Comparison of ENCODE assay signal across 2 cellular contexts in the genomic region with DNA sequence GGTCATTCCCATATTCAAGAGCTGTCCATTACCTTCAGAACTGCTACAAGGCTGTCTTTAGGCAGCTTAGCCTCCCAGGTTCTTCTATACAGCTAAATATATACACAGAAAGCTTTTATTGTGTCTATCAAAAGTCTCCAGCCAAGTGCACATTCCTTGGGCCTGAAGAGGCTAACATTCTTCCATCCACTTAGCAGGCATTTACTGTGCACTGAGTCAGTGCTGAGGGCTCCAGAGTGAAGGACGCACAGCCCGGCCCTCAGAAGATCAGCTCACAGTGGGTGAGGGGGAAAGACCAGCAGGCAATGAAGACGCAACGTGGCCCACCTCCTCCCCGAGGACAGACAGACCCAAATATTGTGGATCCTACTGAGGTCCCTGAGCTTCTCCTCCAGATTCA.
TF ChIP-seq lines count a peak whose summit lies in the region.

No MANE protein-coding gene starts in this region.

TF ChIP-seq in IMR-90, 13 proteins besides CTCF, POLR2A, EP300 and RAD21:
- TF ChIP-seq MAFK (IDR thresholded peaks at IDR 0.05; ENCODE audit: low read depth, low read length) (no peak), CEBPB (IDR thresholded peaks at IDR 0.05; ENCODE audit: low read depth, low read length) (no peak), MXI1 (IDR thresholded peaks at IDR 0.05; ENCODE audit: borderline replicate concordance, low read depth, low read length) (no peak), CHD1 (IDR thresholded peaks at IDR 0.05; ENCODE audit: low read depth, low read length) (no peak), RFX5 (IDR thresholded peaks at IDR 0.05; ENCODE audit: low read depth, low read length) (no peak), BHLHE40 (IDR thresholded peaks at IDR 0.05; ENCODE audit: low read depth, low read length) (no peak), NFE2L2 (IDR thresholded peaks at IDR 0.05; ENCODE audit: low read depth, low read length) (no peak), RCOR1 (IDR thresholded peaks at IDR 0.05; ENCODE audit: insufficient replicate concordance, low read length) (no peak), SMC3 (IDR thresholded peaks at IDR 0.05; ENCODE audit: low read depth, low read length) (no peak), MAZ (IDR thresholded peaks at IDR 0.05; ENCODE audit: borderline replicate concordance, low read depth, low read length) (no peak), FOS (IDR thresholded peaks at IDR 0.05; ENCODE audit: low read depth, low read length) (no peak)
- TF ChIP-seq, protein P1, sequence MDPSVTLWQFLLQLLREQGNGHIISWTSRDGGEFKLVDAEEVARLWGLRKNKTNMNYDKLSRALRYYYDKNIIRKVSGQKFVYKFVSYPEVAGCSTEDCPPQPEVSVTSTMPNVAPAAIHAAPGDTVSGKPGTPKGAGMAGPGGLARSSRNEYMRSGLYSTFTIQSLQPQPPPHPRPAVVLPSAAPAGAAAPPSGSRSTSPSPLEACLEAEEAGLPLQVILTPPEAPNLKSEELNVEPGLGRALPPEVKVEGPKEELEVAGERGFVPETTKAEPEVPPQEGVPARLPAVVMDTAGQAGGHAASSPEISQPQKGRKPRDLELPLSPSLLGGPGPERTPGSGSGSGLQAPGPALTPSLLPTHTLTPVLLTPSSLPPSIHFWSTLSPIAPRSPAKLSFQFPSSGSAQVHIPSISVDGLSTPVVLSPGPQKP (IDR thresholded peaks at IDR 0.05; ENCODE audit: borderline replicate concordance, low read depth, low read length), result no peak
- TF ChIP-seq, protein P2, sequence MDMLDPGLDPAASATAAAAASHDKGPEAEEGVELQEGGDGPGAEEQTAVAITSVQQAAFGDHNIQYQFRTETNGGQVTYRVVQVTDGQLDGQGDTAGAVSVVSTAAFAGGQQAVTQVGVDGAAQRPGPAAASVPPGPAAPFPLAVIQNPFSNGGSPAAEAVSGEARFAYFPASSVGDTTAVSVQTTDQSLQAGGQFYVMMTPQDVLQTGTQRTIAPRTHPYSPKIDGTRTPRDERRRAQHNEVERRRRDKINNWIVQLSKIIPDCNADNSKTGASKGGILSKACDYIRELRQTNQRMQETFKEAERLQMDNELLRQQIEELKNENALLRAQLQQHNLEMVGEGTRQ (IDR thresholded peaks at IDR 0.05; ENCODE audit: low read depth, low read length), result no peak
TF ChIP-seq in IMR-90: peak in this region for 0.

TF ChIP-seq in H1, 55 proteins besides CTCF, POLR2A, EP300 and RAD21:
- TF ChIP-seq TBP (IDR thresholded peaks at IDR 0.05; ENCODE audit: low read depth, low read length) (no peak), RFX5 (IDR thresholded peaks at IDR 0.05; ENCODE audit: borderline replicate concordance, low read depth, low read length) (no peak), NANOG (IDR thresholded peaks at IDR 0.05; ENCODE audit: insufficient read depth, low read depth, low read length, poor library complexity, severe bottlenecking) (no peak), JUN (IDR thresholded peaks at IDR 0.05; ENCODE audit: low read depth, low read length) (no peak), CTBP2 (IDR thresholded peaks at IDR 0.05; ENCODE audit: borderline replicate concordance, insufficient read depth, insufficient read length, low read length) (no peak), SIRT6 (IDR thresholded peaks at IDR 0.05; ENCODE audit: low read length) (no peak), YY1 (IDR thresholded peaks at IDR 0.05; ENCODE audit: low read depth, low read length) (no peak), NRF1 (IDR thresholded peaks at IDR 0.05; ENCODE audit: low read depth, low read length) (no peak), EZH2 (IDR thresholded peaks at IDR 0.05; ENCODE audit: low read depth, low read length, severe bottlenecking) (no peak), RBBP5 (IDR thresholded peaks at IDR 0.05; ENCODE audit: borderline replicate concordance, low read depth, low read length) (no peak), TAF7 (optimal IDR thresholded peaks at IDR 0.05; ENCODE audit: borderline replicate concordance, low read depth, low read length) (no peak), ASH2L (IDR thresholded peaks at IDR 0.05; ENCODE audit: low read length) (no peak), ZNF274 (IDR thresholded peaks at IDR 0.05; ENCODE audit: borderline replicate concordance, extremely low read depth, low read length) (no peak), GTF2F1 (IDR thresholded peaks at IDR 0.05; ENCODE audit: borderline replicate concordance, low read depth, low read length) (no peak), POLR2AphosphoS5 (IDR thresholded peaks at IDR 0.05; ENCODE audit: low read depth, low read length) (no peak), KDM4A (IDR thresholded peaks at IDR 0.05; ENCODE audit: low read depth, low read length, severe bottlenecking) (no peak), CEBPB (IDR thresholded peaks at IDR 0.05; ENCODE audit: low read depth, low read length) (no peak), EGR1 (IDR thresholded peaks at IDR 0.05; ENCODE audit: borderline replicate concordance, low read depth, low read length) (no peak), PHF8 (conservative IDR thresholded peaks at IDR 0.05; ENCODE audit: low read depth, low read length) (no peak)
- TF ChIP-seq, protein P3, sequence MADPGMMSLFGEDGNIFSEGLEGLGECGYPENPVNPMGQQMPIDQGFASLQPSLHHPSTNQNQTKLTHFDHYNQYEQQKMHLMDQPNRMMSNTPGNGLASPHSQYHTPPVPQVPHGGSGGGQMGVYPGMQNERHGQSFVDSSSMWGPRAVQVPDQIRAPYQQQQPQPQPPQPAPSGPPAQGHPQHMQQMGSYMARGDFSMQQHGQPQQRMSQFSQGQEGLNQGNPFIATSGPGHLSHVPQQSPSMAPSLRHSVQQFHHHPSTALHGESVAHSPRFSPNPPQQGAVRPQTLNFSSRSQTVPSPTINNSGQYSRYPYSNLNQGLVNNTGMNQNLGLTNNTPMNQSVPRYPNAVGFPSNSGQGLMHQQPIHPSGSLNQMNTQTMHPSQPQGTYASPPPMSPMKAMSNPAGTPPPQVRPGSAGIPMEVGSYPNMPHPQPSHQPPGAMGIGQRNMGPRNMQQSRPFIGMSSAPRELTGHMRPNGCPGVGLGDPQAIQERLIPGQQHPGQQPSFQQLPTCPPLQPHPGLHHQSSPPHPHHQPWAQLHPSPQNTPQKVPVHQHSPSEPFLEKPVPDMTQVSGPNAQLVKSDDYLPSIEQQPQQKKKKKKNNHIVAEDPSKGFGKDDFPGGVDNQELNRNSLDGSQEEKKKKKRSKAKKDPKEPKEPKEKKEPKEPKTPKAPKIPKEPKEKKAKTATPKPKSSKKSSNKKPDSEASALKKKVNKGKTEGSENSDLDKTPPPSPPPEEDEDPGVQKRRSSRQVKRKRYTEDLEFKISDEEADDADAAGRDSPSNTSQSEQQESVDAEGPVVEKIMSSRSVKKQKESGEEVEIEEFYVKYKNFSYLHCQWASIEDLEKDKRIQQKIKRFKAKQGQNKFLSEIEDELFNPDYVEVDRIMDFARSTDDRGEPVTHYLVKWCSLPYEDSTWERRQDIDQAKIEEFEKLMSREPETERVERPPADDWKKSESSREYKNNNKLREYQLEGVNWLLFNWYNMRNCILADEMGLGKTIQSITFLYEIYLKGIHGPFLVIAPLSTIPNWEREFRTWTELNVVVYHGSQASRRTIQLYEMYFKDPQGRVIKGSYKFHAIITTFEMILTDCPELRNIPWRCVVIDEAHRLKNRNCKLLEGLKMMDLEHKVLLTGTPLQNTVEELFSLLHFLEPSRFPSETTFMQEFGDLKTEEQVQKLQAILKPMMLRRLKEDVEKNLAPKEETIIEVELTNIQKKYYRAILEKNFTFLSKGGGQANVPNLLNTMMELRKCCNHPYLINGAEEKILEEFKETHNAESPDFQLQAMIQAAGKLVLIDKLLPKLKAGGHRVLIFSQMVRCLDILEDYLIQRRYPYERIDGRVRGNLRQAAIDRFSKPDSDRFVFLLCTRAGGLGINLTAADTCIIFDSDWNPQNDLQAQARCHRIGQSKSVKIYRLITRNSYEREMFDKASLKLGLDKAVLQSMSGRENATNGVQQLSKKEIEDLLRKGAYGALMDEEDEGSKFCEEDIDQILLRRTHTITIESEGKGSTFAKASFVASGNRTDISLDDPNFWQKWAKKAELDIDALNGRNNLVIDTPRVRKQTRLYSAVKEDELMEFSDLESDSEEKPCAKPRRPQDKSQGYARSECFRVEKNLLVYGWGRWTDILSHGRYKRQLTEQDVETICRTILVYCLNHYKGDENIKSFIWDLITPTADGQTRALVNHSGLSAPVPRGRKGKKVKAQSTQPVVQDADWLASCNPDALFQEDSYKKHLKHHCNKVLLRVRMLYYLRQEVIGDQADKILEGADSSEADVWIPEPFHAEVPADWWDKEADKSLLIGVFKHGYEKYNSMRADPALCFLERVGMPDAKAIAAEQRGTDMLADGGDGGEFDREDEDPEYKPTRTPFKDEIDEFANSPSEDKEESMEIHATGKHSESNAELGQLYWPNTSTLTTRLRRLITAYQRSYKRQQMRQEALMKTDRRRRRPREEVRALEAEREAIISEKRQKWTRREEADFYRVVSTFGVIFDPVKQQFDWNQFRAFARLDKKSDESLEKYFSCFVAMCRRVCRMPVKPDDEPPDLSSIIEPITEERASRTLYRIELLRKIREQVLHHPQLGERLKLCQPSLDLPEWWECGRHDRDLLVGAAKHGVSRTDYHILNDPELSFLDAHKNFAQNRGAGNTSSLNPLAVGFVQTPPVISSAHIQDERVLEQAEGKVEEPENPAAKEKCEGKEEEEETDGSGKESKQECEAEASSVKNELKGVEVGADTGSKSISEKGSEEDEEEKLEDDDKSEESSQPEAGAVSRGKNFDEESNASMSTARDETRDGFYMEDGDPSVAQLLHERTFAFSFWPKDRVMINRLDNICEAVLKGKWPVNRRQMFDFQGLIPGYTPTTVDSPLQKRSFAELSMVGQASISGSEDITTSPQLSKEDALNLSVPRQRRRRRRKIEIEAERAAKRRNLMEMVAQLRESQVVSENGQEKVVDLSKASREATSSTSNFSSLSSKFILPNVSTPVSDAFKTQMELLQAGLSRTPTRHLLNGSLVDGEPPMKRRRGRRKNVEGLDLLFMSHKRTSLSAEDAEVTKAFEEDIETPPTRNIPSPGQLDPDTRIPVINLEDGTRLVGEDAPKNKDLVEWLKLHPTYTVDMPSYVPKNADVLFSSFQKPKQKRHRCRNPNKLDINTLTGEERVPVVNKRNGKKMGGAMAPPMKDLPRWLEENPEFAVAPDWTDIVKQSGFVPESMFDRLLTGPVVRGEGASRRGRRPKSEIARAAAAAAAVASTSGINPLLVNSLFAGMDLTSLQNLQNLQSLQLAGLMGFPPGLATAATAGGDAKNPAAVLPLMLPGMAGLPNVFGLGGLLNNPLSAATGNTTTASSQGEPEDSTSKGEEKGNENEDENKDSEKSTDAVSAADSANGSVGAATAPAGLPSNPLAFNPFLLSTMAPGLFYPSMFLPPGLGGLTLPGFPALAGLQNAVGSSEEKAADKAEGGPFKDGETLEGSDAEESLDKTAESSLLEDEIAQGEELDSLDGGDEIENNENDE (IDR thresholded peaks at IDR 0.05; ENCODE audit: insufficient replicate concordance, low read length), result no peak
